ENCODE assay signal across 12 cellular contexts in the genomic region with DNA sequence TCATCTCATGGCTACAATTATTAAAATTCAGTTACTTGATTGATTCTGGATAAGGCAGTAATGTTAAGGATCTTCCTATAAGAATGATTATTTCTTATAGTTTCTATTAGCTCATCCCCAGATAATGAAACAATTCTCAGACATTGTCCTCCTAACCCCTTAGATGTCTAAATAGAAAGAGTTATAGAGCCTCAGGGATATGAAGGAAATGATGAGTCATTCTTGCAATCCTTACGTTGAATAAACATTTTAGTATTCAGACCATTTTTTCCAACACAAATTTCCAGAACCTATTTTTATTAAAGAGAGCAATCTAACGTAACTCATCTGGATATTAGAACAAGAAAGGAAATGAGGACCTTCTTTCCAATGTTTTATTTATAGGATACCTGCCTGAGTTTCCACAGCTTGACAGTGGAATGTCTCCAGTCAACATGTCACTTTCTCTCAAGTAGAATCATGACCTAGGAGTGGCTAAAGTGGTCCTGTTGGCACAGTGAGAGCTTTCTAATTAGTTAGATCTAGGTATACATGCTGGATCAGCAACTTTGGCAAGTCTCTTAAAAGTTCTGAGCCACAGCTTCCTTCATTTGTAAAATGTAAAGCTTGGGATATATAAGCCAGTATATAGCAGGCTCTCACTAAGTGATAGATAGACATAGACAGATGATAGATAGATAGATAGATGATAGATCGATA.
DNase-seq lines count a peak whose midpoint lies in the region; ATAC-seq and TF ChIP-seq lines count a peak whose summit lies in the region.
"Had no signal": no experiment of that assay in that cellular context is flagged by ENCODE, and none has a peak within 500 bp of the region (broad histone marks: within the 10 kb centered on the region; RNA-seq: fewer than 3 reads in every experiment).

No MANE protein-coding gene starts in this region.

- TF ChIP-seq POLR2A in HCT116 (IDR thresholded peaks at IDR 0.05; ENCODE audit: borderline replicate concordance, extremely low read depth, insufficient read depth, insufficient read length): no peak

- CTCF ChIA-PET in HCT116 (lab: Charles Lee): no interaction called here

- H3K9ac ChIP-seq in HCT116 (ENCODE audit: low read length) (no peak overlapping the region), fibroblast of lung (ENCODE audit: insufficient read depth, low read length) (no peak overlapping the region), skeletal muscle satellite cell (ENCODE audit: low read depth, low read length) (no peak overlapping the region)

- no peak for TF ChIP-seq RAD21 in HCT116 (IDR thresholded peaks at IDR 0.05; ENCODE audit: low read depth)

- no peaks in the 10 kb centered on the region for H3K36me3 ChIP-seq in HCT116 (ENCODE audit: control insufficient read depth in 1 of 2, insufficient read depth in 2 of 2, low read length in 2 of 2)
- no peaks in the 10 kb centered on the region for H3K36me3 ChIP-seq in SJSA1
- no peaks in the 10 kb centered on the region for H3K36me3 ChIP-seq in fibroblast of lung (ENCODE audit: control insufficient read depth, insufficient read depth, low read length)
- no peaks in the 10 kb centered on the region for H3K36me3 ChIP-seq in skeletal muscle satellite cell (ENCODE audit: insufficient read depth, low read length)
- no peaks in the 10 kb centered on the region for H3K36me3 ChIP-seq in effector memory CD4-positive, alpha-beta T cell (ENCODE audit: control insufficient read depth, insufficient read depth, low read length)
- H3K36me3 ChIP-seq: WERI-Rb-1 had no signal

- H3K27me3 ChIP-seq in HCT116 (ENCODE audit: insufficient read depth, low read length) (no peaks in the 10 kb centered on the region), SJSA1 (replicated peaks) (no peaks in the 10 kb centered on the region), fibroblast of lung (ENCODE audit: control insufficient read depth, insufficient read depth, low read length) (no peaks in the 10 kb centered on the region), skeletal muscle satellite cell (ENCODE audit: control insufficient read depth, insufficient read depth, low read length) (no peaks in the 10 kb centered on the region)
- no peaks in the 10 kb centered on the region for H3K27me3 ChIP-seq in effector memory CD4-positive, alpha-beta T cell (replicated peaks; ENCODE audit: control insufficient read depth, insufficient read depth, low read length, poor library complexity, severe bottlenecking)

- peaks cover 0 to 29% of the 10 kb centered on the region in 2 experiments; a peak in 3 of 4 replicates for H3K4me1 ChIP-seq in HCT116 (ENCODE audit: control insufficient read depth in 1 of 2, insufficient read depth in 2 of 2, low read length in 2 of 2)
- H3K4me1 ChIP-seq in SJSA1 (replicated peaks): peaks cover 20% of the 10 kb centered on the region
- H3K4me1 ChIP-seq in fibroblast of lung (ENCODE audit: control insufficient read depth, extremely low read depth, insufficient read depth, low read length): peaks cover 10% of the 10 kb centered on the region
- peaks cover 56% of the 10 kb centered on the region for H3K4me1 ChIP-seq in skeletal muscle satellite cell (ENCODE audit: control insufficient read depth, insufficient read depth, low read length)
- H3K4me1 ChIP-seq in effector memory CD4-positive, alpha-beta T cell (ENCODE audit: control insufficient read depth, insufficient read depth, low read length, poor library complexity, severe bottlenecking): no peaks in the 10 kb centered on the region

- H3K27ac ChIP-seq in HCT116 (ENCODE audit: low read depth, low read length) (no peak overlapping the region), SJSA1 (peak overlapping the region; percentile 64), fibroblast of lung (ENCODE audit: insufficient read depth, low read length) (no peak overlapping the region)
- H3K27ac ChIP-seq in effector memory CD4-positive, alpha-beta T cell (ENCODE audit: insufficient read depth, low read length, poor library complexity, severe bottlenecking): no peak overlapping the region
- H3K27ac ChIP-seq: HL-60, WERI-Rb-1 had no signal

- H3K4me2 ChIP-seq in HCT116 (ENCODE audit: low read length): peak overlapping the region; percentile 12; the same call in 1 of the 2 replicates
- H3K4me2 ChIP-seq in fibroblast of lung (ENCODE audit: extremely low read depth, insufficient read depth, low read length): peak overlapping the region; percentile 29
- H3K4me2 ChIP-seq in skeletal muscle satellite cell (ENCODE audit: low read length): peak overlapping the region; percentile 15

- H3K79me2 ChIP-seq in HCT116 (ENCODE audit: insufficient read depth, low read length) (no peaks in the 10 kb centered on the region), fibroblast of lung (ENCODE audit: control insufficient read depth, insufficient read depth, low read length) (no peaks in the 10 kb centered on the region)

- H3K9me3 ChIP-seq in HCT116 (ENCODE audit: control insufficient read depth in 1 of 2, insufficient read depth in 1 of 2, low read depth in 1 of 2, low read length in 2 of 2): no peaks in the 10 kb centered on the region
- no peaks in the 10 kb centered on the region; the same call in 1 of the 2 replicates for H3K9me3 ChIP-seq in SJSA1 (replicated peaks)
- no peaks in the 10 kb centered on the region for H3K9me3 ChIP-seq in fibroblast of lung (ENCODE audit: control insufficient read depth, insufficient read depth, low read depth, low read length)
- H3K9me3 ChIP-seq in skeletal muscle satellite cell (replicated peaks; ENCODE audit: low read length): no peaks in the 10 kb centered on the region
- no peaks in the 10 kb centered on the region for H3K9me3 ChIP-seq in effector memory CD4-positive, alpha-beta T cell (ENCODE audit: control insufficient read depth, low read length)

- DNase-seq in HCT116 (ENCODE audit: low read depth, low spot score) (no peak), SJSA1 (ENCODE audit: low read depth in 1 of 2, low spot score in 2 of 2) (peak in 1 of 2 experiments; percentile 49), fibroblast of lung (ENCODE audit: low read depth in 2 of 2) (peak; percentile 66 to 79), cerebellar nuclear complex (lab: John Stamatoyannopoulos, UW) (no peak)
- no peak for DNase-seq in effector memory CD4-positive, alpha-beta T cell
- DNase-seq: effector CD8-positive, alpha-beta T cell; NCI-H187 treated with DMSO at 0.1 percent for 48 hours; NCI-H510A treated with DMSO at 0.1 percent for 48 hours; WERI-Rb-1 had no signal

- H3K9me2 ChIP-seq in HCT116 (ENCODE audit: insufficient read depth): no peaks in the 10 kb centered on the region

- H3K4me3 ChIP-seq in HCT116 (replicated peaks in 1 of 2; ENCODE audit: low read depth in 1 of 2, low read length in 2 of 2) (no peak overlapping the region), SJSA1 (no peak overlapping the region), fibroblast of lung (replicated peaks in 1 of 4; ENCODE audit: control extremely low read depth in 1 of 4, insufficient read depth in 1 of 4, low read depth in 3 of 4, low read length in 4 of 4) (no peak overlapping the region), skeletal muscle satellite cell (ENCODE audit: low read length) (no peak overlapping the region)
- H3K4me3 ChIP-seq in effector memory CD4-positive, alpha-beta T cell (ENCODE audit: insufficient read depth, low read depth, low read length, poor library complexity, severe bottlenecking): no peak overlapping the region

- no peaks in the 10 kb centered on the region for H4K20me1 ChIP-seq in HCT116 (ENCODE audit: insufficient read depth)
- no peaks in the 10 kb centered on the region for H4K20me1 ChIP-seq in fibroblast of lung (ENCODE audit: control insufficient read depth, extremely low read depth, insufficient read depth, low read length)

- BruUV-seq in HCT116 (replicated peaks; lab: Mats Ljungman, UMichigan): no TSS peak

- peak overlapping the region; percentile 59 for H2AFZ ChIP-seq in HCT116 (ENCODE audit: low read depth, low read length, poor library complexity, severe bottlenecking)
- H2AFZ ChIP-seq in fibroblast of lung (ENCODE audit: low read length): no peak overlapping the region

- RAD21 ChIA-PET in HCT116 (lab: Charles Lee; ENCODE audit: low non-redundant PET in 1 of 2, low total read pairs in 2 of 2, uncharacterized antibody in 2 of 2, unreplicated experiment in 2 of 2): no interaction called here

- intact Hi-C loops in HCT116 (cut with micrococcal nuclease): no loop called here

- ATAC-seq in HCT116 (no peak), GM21367 (IDR thresholded peaks at IDR 0.05; ENCODE audit: unreplicated experiment) (no peak)

- POLR2A ChIA-PET in HCT116 (lab: Charles Lee): no interaction called here

- TF ChIP-seq CTCF in HCT116 (IDR thresholded peaks at IDR 0.05 in 2 of 3, conservative IDR thresholded peaks at IDR 0.05 in 1 of 3; ENCODE audit: borderline replicate concordance in 1 of 3, insufficient read depth in 1 of 3, low read depth in 2 of 3, low read length in 2 of 3) (no peak), fibroblast of lung (conservative IDR thresholded peaks at IDR 0.05 in 1 of 2, IDR thresholded peaks at IDR 0.05 in 1 of 2; ENCODE audit: low read depth in 1 of 2, low read length in 2 of 2) (no peak)

TF ChIP-seq in HCT116, 20 proteins besides CTCF, POLR2A, EP300 and RAD21:
- TF ChIP-seq FOSL1 (IDR thresholded peaks at IDR 0.05; ENCODE audit: low read depth) (peak; percentile 33; the same call in 1 of the 2 replicates), CBX3 (IDR thresholded peaks at IDR 0.05; ENCODE audit: low read depth) (no peak), CEBPB (IDR thresholded peaks at IDR 0.05; ENCODE audit: low read depth) (no peak)

Comparison
In these comparisons a context has a peak if more than half of its experiments do, and no peak if none do; other contexts are left out.
1. DNase-seq: peak in fibroblast of lung (2 of 2); none in HCT116 (single experiment), effector memory CD4-positive, alpha-beta T cell (0 of 3) and cerebellar nuclear complex (0 of 2).
2. Peak in every context shown above with its lines, with median percentiles within 50 percentile points of each other: H3K4me2 ChIP-seq.